9 cellular contexts compared by ENCODE assay signal in genomic region chr1:62686822-62687221, GRCh38. TPM values are rescaled to one million over a fixed set of nuclear protein-coding genes. Genes with fewer than 3 reads are reported as not detected.
DNase-seq lines count a peak whose midpoint lies in the region; ATAC-seq, FAIRE-seq and TF ChIP-seq lines count a peak whose summit lies in the region.
"Had no signal": no experiment of that assay in that cellular context is flagged by ENCODE, and none has a peak within 500 bp of the region (broad histone marks: within the 10 kb centered on the region; RNA-seq: fewer than 3 reads in every experiment).

No MANE protein-coding gene starts in this region.

- H3K4me3 Mint-ChIP-seq in GM23338: peak overlapping the region; percentile 91

- TF ChIP-seq POLR2A in endothelial cell of umbilical vein (IDR thresholded peaks at IDR 0.05; ENCODE audit: low read depth, low read length): no peak

- H3K27me3 Mint-ChIP-seq in GM23338 (ENCODE audit: insufficient read depth, low read depth, poor library complexity): peaks cover 10% of the 10 kb centered on the region

- no peaks in the 10 kb centered on the region for H3K9me1 ChIP-seq in endothelial cell of umbilical vein (replicated peaks; ENCODE audit: control insufficient read depth, extremely low read depth, insufficient read depth, low read length)

- 0 out of 2 replicates have a peak, but pooled peaks cover 4% of the 10 kb centered on the region for H3F3A ChIP-seq in GM23338 (replicated peaks; ENCODE audit: low read depth)

- no TSS peak for BruUV-seq in endothelial cell of umbilical vein (replicated peaks; lab: Mats Ljungman, UMichigan)

- no peak for DNase-seq in GM23338 (ENCODE audit: low spot score)
- no peak for DNase-seq in RWPE1 (ENCODE audit: low spot score)
- DNase-seq in endothelial cell of umbilical vein (ENCODE audit: low read depth, low spot score): no peak
- no peak for DNase-seq in psoas muscle
- no peak for DNase-seq in OCI-M1 (lab: John Stamatoyannopoulos, UW)
- DNase-seq in kidney glomerular epithelial cell (lab: John Stamatoyannopoulos, UW): no peak
- no peak for DNase-seq in GM19239 (ENCODE audit: insufficient read length, low spot score)
- DNase-seq: mesendoderm had no signal

- no peaks in the 10 kb centered on the region; the same call in 2 of the 3 replicates for H3K9me3 Mint-ChIP-seq in GM23338

- H3K4me1 ChIP-seq in GM23338 (ENCODE audit: insufficient read depth): peaks cover 20% of the 10 kb centered on the region
- peaks cover 41% of the 10 kb centered on the region for H3K4me1 ChIP-seq in endothelial cell of umbilical vein (ENCODE audit: control insufficient read depth, extremely low read depth, insufficient read depth, low read length)
- H3K4me1 ChIP-seq in psoas muscle: no peaks in the 10 kb centered on the region

- H4K20me1 ChIP-seq in GM23338 (replicated peaks; ENCODE audit: insufficient read depth) (0 out of 2 replicates have a peak, but pooled peaks cover 4% of the 10 kb centered on the region), endothelial cell of umbilical vein (replicated peaks; ENCODE audit: control insufficient read depth, extremely low read depth, insufficient read depth, low read length) (peaks cover 2% of the 10 kb centered on the region)

- ATAC-seq in GM23338 (no peak), psoas muscle (no peak), GM18858 (IDR thresholded peaks at IDR 0.05; ENCODE audit: unreplicated experiment) (no peak)

- no peaks in the 10 kb centered on the region for H3K9me2 ChIP-seq in GM23338 (ENCODE audit: insufficient read depth)

- intact Hi-C loops in endothelial cell of umbilical vein (cut with micrococcal nuclease) (no loop called here), psoas muscle (cut with DNase I) (no loop called here)

- H3K9ac ChIP-seq in endothelial cell of umbilical vein (replicated peaks; ENCODE audit: extremely low read depth, insufficient read depth, low read length): no peak overlapping the region

- dilution Hi-C loops in endothelial cell of umbilical vein (cut with MboI; ENCODE audit: extremely low pct_ligation_motif_present, low sequenced_read_pairs): no loop called here

- no peak overlapping the region for H3K27ac Mint-ChIP-seq in GM23338

- FAIRE-seq in endothelial cell of umbilical vein (lab: Jason Lieb, UNC) (no peak), GM19239 (lab: Jason Lieb, UNC) (no peak)

- H3K9me3 ChIP-seq in endothelial cell of umbilical vein (replicated peaks; ENCODE audit: control insufficient read depth, insufficient read depth, low read length) (no peaks in the 10 kb centered on the region), psoas muscle (no peaks in the 10 kb centered on the region)

- H3K4me1 Mint-ChIP-seq in GM23338: peaks cover 25% of the 10 kb centered on the region

- H3K27me3 ChIP-seq in GM23338 (ENCODE audit: insufficient read depth) (0 out of 2 replicates have a peak, but pooled peaks cover 4% of the 10 kb centered on the region), endothelial cell of umbilical vein (ENCODE audit: control insufficient read depth in 2 of 2, insufficient read depth in 2 of 2, low read length in 2 of 2) (no peaks in the 10 kb centered on the region), psoas muscle (ENCODE audit: insufficient read depth in 3 of 3, low read length in 2 of 3) (no peaks in the 10 kb centered on the region)

- peak overlapping the region; percentile 89 for H3K4me3 ChIP-seq in GM23338
- H3K4me3 ChIP-seq in endothelial cell of umbilical vein (replicated peaks in 1 of 3; ENCODE audit: insufficient read depth in 1 of 3, low read depth in 1 of 3, low read length in 3 of 3): peak overlapping the region in 1 of 3 experiments; percentile 84
- peak overlapping the region; percentile 87 for H3K4me3 ChIP-seq in psoas muscle

- CTCF ChIA-PET in RWPE1 (lab: Yijun Ruan, JAX) (interaction anchor here (0.6 kb wide), 1 partner anchor 131 kb away, joined by 5 read pairs; no protein-coding TSS in a partner anchor), endothelial cell of umbilical vein (lab: Charles Lee) (interaction anchor here (1.1 to 1.4 kb wide), 2 partner anchors 60 to 179 kb away, joined by 3 to 4 read pairs; no protein-coding TSS in a partner anchor)

- 84 to 89% (median 85%) methylated on average over 7 of the region's 7 CpGs for whole genome bisulfite sequencing in psoas muscle, 3 donors

- TF ChIP-seq CTCF in GM23338 (conservative IDR thresholded peaks at IDR 0.05; ENCODE audit: low read depth in 2 of 2): no peak
- TF ChIP-seq CTCF in RWPE1 (conservative IDR thresholded peaks at IDR 0.05; ENCODE audit: low read depth): no peak
- no peak for TF ChIP-seq CTCF in endothelial cell of umbilical vein (IDR thresholded peaks at IDR 0.05; ENCODE audit: extremely low read depth in 1 of 2, insufficient read depth in 1 of 2, low read depth in 1 of 2, low read length in 2 of 2)
- no peak for TF ChIP-seq CTCF in psoas muscle (IDR thresholded peaks at IDR 0.05)

- POLR2A ChIA-PET in RWPE1 (lab: Yijun Ruan, JAX; ENCODE audit: low non-redundant PET): no interaction called here
- POLR2A ChIA-PET in endothelial cell of umbilical vein (lab: Charles Lee): no interaction called here

- H3K4me2 ChIP-seq in GM23338 (peak overlapping the region; percentile 96), endothelial cell of umbilical vein (ENCODE audit: insufficient read depth, low read length) (peak overlapping the region; percentile 93)

- peaks cover 32% of the 10 kb centered on the region for H3K79me2 ChIP-seq in GM23338 (replicated peaks; ENCODE audit: insufficient read depth)
- peaks cover 53% of the 10 kb centered on the region for H3K79me2 ChIP-seq in endothelial cell of umbilical vein (ENCODE audit: control insufficient read depth, insufficient read depth, low read length)

- H2AFZ ChIP-seq in GM23338: no peak overlapping the region
- H2AFZ ChIP-seq in endothelial cell of umbilical vein (ENCODE audit: low read depth, low read length): no peak overlapping the region

- H3K27ac ChIP-seq in GM23338 (ENCODE audit: low read depth): no peak overlapping the region
- H3K27ac ChIP-seq in RWPE1: peak overlapping the region; percentile 87; the same call in 1 of the 2 replicates
- H3K27ac ChIP-seq in endothelial cell of umbilical vein (ENCODE audit: insufficient read depth, low read depth, low read length): no peak overlapping the region
- H3K27ac ChIP-seq in psoas muscle: no peak overlapping the region

- no peaks in the 10 kb centered on the region for H3K36me3 ChIP-seq in GM23338 (ENCODE audit: insufficient read depth)
- H3K36me3 ChIP-seq in endothelial cell of umbilical vein (ENCODE audit: control insufficient read depth in 2 of 2, extremely low read depth in 1 of 2, insufficient read depth in 2 of 2, low read length in 2 of 2): no peaks in the 10 kb centered on the region
- H3K36me3 ChIP-seq in psoas muscle (ENCODE audit: insufficient read depth in 1 of 2, low read depth in 1 of 2): no peaks in the 10 kb centered on the region

- no peaks in the 10 kb centered on the region for H3K36me3 Mint-ChIP-seq in GM23338 (ENCODE audit: low read depth)

TF ChIP-seq in endothelial cell of umbilical vein, 7 proteins besides CTCF, POLR2A, EP300 and RAD21:
- TF ChIP-seq MYC (IDR thresholded peaks at IDR 0.05; ENCODE audit: low read depth, low read length) (no peak), MAX (IDR thresholded peaks at IDR 0.05; ENCODE audit: insufficient read depth, insufficient read length) (no peak), FOS (IDR thresholded peaks at IDR 0.05; ENCODE audit: borderline replicate concordance, insufficient read depth, low read length) (no peak), EZH2 (IDR thresholded peaks at IDR 0.05; ENCODE audit: borderline replicate concordance, low read depth, low read length, severe bottlenecking) (no peak), GATA2 (IDR thresholded peaks at IDR 0.05; ENCODE audit: insufficient read depth, insufficient read length, low read depth, low read length) (no peak), POLR2AphosphoS5 (IDR thresholded peaks at IDR 0.05; ENCODE audit: insufficient read depth, low read depth, low read length) (no peak), JUN (IDR thresholded peaks at IDR 0.05; ENCODE audit: borderline replicate concordance, insufficient read depth, insufficient read length, low read depth) (no peak)
TF ChIP-seq in endothelial cell of umbilical vein: peak in this region for 0.

RNA-seq across cellular contexts. Expression of gene DOCK7, which starts 1.4 kb away (rescaled TPM):
- total RNA-seq in GM23338 (2014; rRNA removed; shearing (Covaris generic)): 37.3 and 37.4 TPM in 2 replicates
- polyA plus RNA-seq in GM23338 (2016; fragmentation: Nextera tagmentation; extraction: Ambion mirVana) (11.9 and 20.5 TPM in 2 replicates), endothelial cell of umbilical vein (8.5 and 9.4 TPM in 2 replicates), psoas muscle (1 to 10 TPM; 3.1 to 5.1 (median 4.9) TPM)
- total RNA-seq in endothelial cell of umbilical vein (31.9 and 38.8 TPM in 2 replicates), psoas muscle (10 to 100 TPM in 1 of 4 donors, 1 to 10 TPM in 3; 7.0 to 12.9 (median 8.6) TPM)
- 9.3 and 10.2 TPM in 2 replicates for polyA plus RNA-seq in endothelial cell of umbilical vein (2011; cell fraction: cytosol; rRNA removed)
- 24.6 and 27.4 TPM in 2 replicates for polyA plus RNA-seq in endothelial cell of umbilical vein (2011; cell fraction: nucleus; rRNA removed)
- polyA plus RNA-seq in endothelial cell of umbilical vein (2012): 38.5 and 44.8 TPM in 2 replicates
- polyA minus RNA-seq in endothelial cell of umbilical vein: 77.4 and 90.9 TPM in 2 replicates
- polyA minus RNA-seq in endothelial cell of umbilical vein (2011; cell fraction: cytosol; rRNA and poly(A)+ RNA removed): 15.0 TPM
- 101 and 158 TPM in 2 replicates for polyA minus RNA-seq in endothelial cell of umbilical vein (2011; cell fraction: nucleus; rRNA and poly(A)+ RNA removed)
